1 cellular context compared by ENCODE assay signal in the genomic region with DNA sequence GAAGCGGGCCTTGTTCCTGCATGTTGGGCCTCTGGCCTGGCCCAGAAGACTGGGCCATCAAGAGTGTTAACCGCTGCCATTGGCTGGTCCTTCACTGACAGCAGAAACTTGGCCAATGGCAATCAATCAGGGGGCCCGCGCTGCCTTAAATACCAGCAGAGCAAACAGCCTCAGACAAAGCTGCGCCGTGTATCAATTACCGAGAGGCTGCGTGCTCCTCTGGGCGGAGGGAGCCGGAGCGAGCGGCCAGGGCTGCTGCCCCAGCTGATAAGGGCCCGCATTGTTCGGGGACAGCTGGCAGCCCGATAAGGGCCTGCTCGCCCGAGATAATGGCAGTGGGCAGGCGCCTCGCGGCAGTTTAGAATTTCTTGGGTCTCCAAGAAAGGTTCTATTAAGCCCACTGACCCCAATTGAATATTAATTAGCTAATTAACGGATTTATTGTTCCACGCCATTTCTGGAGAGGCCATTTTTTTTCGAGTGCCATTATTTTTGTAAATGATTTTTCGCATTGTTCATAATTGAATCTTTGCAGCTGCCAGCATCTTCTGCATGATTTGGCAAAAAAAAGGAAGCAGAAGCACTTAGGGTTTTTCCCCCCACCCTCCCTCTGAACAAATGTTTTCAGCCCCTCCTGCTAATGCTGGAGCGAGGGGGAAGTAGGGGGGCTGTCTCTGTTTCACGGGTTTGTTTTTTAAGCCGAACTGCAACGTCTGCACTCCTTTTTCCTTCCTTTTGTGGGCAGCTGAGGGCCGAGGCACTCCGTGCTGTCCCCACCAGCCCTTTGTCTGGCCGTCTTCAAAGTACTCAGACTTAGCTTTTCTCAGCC.
TF ChIP-seq lines count a peak whose summit lies in the region.

No MANE protein-coding gene starts in this region.

TF ChIP-seq in HEK293T, 16 proteins besides CTCF, POLR2A, EP300 and RAD21:
- no peak for TF ChIP-seq ELF4 (IDR thresholded peaks at IDR 0.05)
- TF ChIP-seq SP1 (IDR thresholded peaks at IDR 0.05), result no peak
- TF ChIP-seq HDGF (IDR thresholded peaks at IDR 0.05; ENCODE audit: borderline replicate concordance), result no peak
- no peak for TF ChIP-seq FOXA1 (IDR thresholded peaks at IDR 0.05)
- TF ChIP-seq, protein P1, sequence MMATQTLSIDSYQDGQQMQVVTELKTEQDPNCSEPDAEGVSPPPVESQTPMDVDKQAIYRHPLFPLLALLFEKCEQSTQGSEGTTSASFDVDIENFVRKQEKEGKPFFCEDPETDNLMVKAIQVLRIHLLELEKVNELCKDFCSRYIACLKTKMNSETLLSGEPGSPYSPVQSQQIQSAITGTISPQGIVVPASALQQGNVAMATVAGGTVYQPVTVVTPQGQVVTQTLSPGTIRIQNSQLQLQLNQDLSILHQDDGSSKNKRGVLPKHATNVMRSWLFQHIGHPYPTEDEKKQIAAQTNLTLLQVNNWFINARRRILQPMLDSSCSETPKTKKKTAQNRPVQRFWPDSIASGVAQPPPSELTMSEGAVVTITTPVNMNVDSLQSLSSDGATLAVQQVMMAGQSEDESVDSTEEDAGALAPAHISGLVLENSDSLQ (IDR thresholded peaks at IDR 0.05), result no peak
- TF ChIP-seq CTBP1 (IDR thresholded peaks at IDR 0.05; ENCODE audit: borderline replicate concordance), result no peak
- TF ChIP-seq L3MBTL2 (conservative IDR thresholded peaks at IDR 0.05), result no peak
- no peak for TF ChIP-seq LEF1 (IDR thresholded peaks at IDR 0.05; ENCODE audit: borderline replicate concordance)
- no peak for TF ChIP-seq BHLHE40 (IDR thresholded peaks at IDR 0.05; ENCODE audit: borderline replicate concordance)
- TF ChIP-seq ZNF384 (IDR thresholded peaks at IDR 0.05), result no peak
- TF ChIP-seq TARDBP (IDR thresholded peaks at IDR 0.05), result no peak
- TF ChIP-seq NFRKB (IDR thresholded peaks at IDR 0.05), result no peak
- TF ChIP-seq FOXM1 (IDR thresholded peaks at IDR 0.05; ENCODE audit: borderline replicate concordance), result no peak
- TF ChIP-seq SUZ12 (IDR thresholded peaks at IDR 0.05), result no peak
- no peak for TF ChIP-seq ARNT (IDR thresholded peaks at IDR 0.05)
- no peak for TF ChIP-seq FOXK2 (IDR thresholded peaks at IDR 0.05)
TF ChIP-seq in HEK293T: peak in this region for 0.
